9 cellular contexts compared by ENCODE assay signal in the genomic region with DNA sequence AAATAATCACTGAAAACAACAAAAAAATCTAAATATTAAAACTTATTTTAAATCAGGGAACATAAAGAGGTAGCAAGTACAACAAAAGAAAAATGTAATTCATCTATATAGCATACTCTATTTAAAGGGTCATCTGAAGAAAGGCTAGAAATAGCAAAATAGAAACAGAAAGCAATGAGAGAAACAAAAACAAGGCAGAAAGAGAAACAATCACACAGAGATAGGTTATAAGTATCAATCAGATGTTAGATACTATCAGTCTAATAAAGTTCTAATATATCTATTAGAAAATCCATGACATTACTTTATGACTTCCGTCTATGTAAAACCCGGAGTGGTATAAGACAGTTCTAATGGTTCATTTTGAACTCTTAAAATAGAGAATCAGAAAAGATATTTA. TPM values are rescaled to one million over a fixed set of nuclear protein-coding genes. Genes with fewer than 3 reads are reported as not detected.
DNase-seq lines count a peak whose midpoint lies in the region; ATAC-seq lines count a peak whose summit lies in the region.
"Had no signal": no experiment of that assay in that cellular context is flagged by ENCODE, and none has a peak within 500 bp of the region (broad histone marks: within the 10 kb centered on the region; RNA-seq: fewer than 3 reads in every experiment).

No MANE protein-coding gene starts in this region.

- peaks cover 49% of the 10 kb centered on the region for H3K4me1 ChIP-seq in adipocyte (ENCODE audit: control insufficient read depth, insufficient read depth, low read length)
- H3K4me1 ChIP-seq in skeletal muscle satellite cell (ENCODE audit: control insufficient read depth, insufficient read depth, low read length): no peaks in the 10 kb centered on the region

- H3K36me3 ChIP-seq in adipocyte (ENCODE audit: control insufficient read depth, insufficient read depth, low read length, severe bottlenecking): peaks cover 8% of the 10 kb centered on the region
- H3K36me3 ChIP-seq in skeletal muscle satellite cell (ENCODE audit: insufficient read depth, low read length): no peaks in the 10 kb centered on the region

- peak overlapping the region; percentile 72 for H3K4me2 ChIP-seq in skeletal muscle satellite cell (ENCODE audit: low read length)

- no peak for DNase-seq in activated CD4-positive, CD25-positive, alpha-beta regulatory T cell (lab: John Stamatoyannopoulos, UW)
- DNase-seq in adipocyte (ENCODE audit: low read depth) (no peak), NCI-H2227 (lab: John Stamatoyannopoulos, UW; ENCODE audit: unreplicated experiment) (no peak), HCEC 1CT (no peak)
- DNase-seq in stimulated activated CD4-positive, alpha-beta T cell treated with anti-CD3 and anti-CD28 coated beads, Interleukin-12 subunit alpha, Interleukin-12 subunit beta, amount 100 ng/mL, for 4 hours: no peak

- H3K4me3 ChIP-seq in adipocyte (ENCODE audit: low read length) (peak overlapping the region; percentile 80), skeletal muscle satellite cell (ENCODE audit: low read length) (peak overlapping the region; percentile 42)
- H3K4me3 ChIP-seq: SK-N-MC had no signal

- H3K9me3 ChIP-seq in adipocyte (ENCODE audit: control insufficient read depth, low read length) (no peaks in the 10 kb centered on the region), skeletal muscle satellite cell (replicated peaks; ENCODE audit: low read length) (no peaks in the 10 kb centered on the region)

- peak; percentile 60 to 65 for ATAC-seq in activated CD4-positive, CD25-positive, alpha-beta regulatory T cell treated with anti-CD3 and anti-CD28 coated beads, Interleukin-2, amount 50 U/mL, for 24 hours
- ATAC-seq in HG02852 (IDR thresholded peaks at IDR 0.05; ENCODE audit: unreplicated experiment): peak; percentile 89

- peak overlapping the region; percentile 69 for H3K9ac ChIP-seq in adipocyte (ENCODE audit: low read length)
- H3K9ac ChIP-seq in skeletal muscle satellite cell (ENCODE audit: low read depth, low read length): peak overlapping the region; percentile 46

- no peaks in the 10 kb centered on the region for H3K27me3 ChIP-seq in adipocyte (replicated peaks; ENCODE audit: control insufficient read depth, insufficient read depth, low read length)
- no peaks in the 10 kb centered on the region for H3K27me3 ChIP-seq in skeletal muscle satellite cell (ENCODE audit: control insufficient read depth, insufficient read depth, low read length)

RNA-seq across cellular contexts. Expression of gene RICTOR, which starts 16.0 kb away (rescaled TPM):
- total RNA-seq in skeletal muscle satellite cell (2012; rRNA removed): 26.1 and 26.9 TPM in 2 replicates
